In the genomic region with DNA sequence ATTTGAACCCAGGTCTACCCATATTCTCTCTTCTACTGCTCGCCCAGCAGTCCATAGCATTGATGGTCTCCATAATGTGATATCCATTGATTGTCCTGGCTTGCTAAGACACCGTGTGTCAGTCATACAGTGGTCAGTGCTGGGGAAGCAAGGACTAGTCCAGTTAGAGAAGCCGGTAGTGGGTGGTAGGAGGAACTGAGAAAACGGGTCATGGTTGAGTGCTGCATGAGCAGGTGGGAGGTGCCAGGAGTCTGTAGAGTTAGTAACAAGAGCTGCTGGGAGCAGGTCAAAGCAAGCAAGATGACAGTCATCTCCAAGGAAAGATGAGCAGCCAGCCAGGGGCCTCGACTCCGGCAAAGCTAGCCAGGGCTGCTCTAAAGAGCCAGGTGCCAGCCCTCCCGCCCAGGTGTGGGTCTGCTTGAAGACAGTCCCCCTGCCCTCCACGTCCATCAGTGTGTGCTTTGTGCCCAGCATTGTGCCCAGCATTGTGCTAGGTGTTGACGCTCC, we compare ENCODE assay signal across 8 cellular contexts. TPM values are rescaled to one million over a fixed set of nuclear protein-coding genes. Genes with fewer than 3 reads are reported as not detected.
DNase-seq lines count a peak whose midpoint lies in the region; ATAC-seq and TF ChIP-seq lines count a peak whose summit lies in the region.

No MANE protein-coding gene starts in this region.

- H3K4me3 ChIP-seq in breast epithelium, result no peak overlapping the region
- no peak overlapping the region for H3K4me3 ChIP-seq in right cardiac atrium (ENCODE audit: low read length)

- H3K4me1 ChIP-seq in breast epithelium (no peaks in the 10 kb centered on the region), right cardiac atrium (ENCODE audit: control insufficient read depth, insufficient read depth, low read length) (peaks cover 4% of the 10 kb centered on the region)

- no peak for TF ChIP-seq POLR2A in breast epithelium (IDR thresholded peaks at IDR 0.05)

- BruUV-seq in MCF 10A (replicated peaks; lab: Mats Ljungman, UMichigan), result no TSS peak

- no peaks in the 10 kb centered on the region for H3K27me3 ChIP-seq in breast epithelium
- H3K27me3 ChIP-seq in right cardiac atrium (ENCODE audit: control insufficient read depth, insufficient read depth), result no peaks in the 10 kb centered on the region

- ATAC-seq in HG02840 (IDR thresholded peaks at IDR 0.05; ENCODE audit: low FRiP score, unreplicated experiment) (peak; percentile 61), right cardiac atrium (peak; percentile 38 to 40)

- intact Hi-C loops in breast epithelium (cut with DNase I; ENCODE audit: low total_unique reads) (no loop called here), MCF 10A (cut with micrococcal nuclease) (no loop called here), right cardiac atrium (cut with DNase I) (no loop called here), posterior cingulate gyrus (cut with DNase I) (no loop called here)

- no peaks in the 10 kb centered on the region for H3K9me3 Mint-ChIP-seq in MCF 10A (ENCODE audit: unreplicated experiment)

- no peaks in the 10 kb centered on the region for H3K27me3 Mint-ChIP-seq in MCF 10A (ENCODE audit: insufficient read depth, unreplicated experiment)

- no peak overlapping the region for H3K4me3 Mint-ChIP-seq in MCF 10A (ENCODE audit: unreplicated experiment)

- H3K4me1 Mint-ChIP-seq in MCF 10A (ENCODE audit: insufficient read depth, unreplicated experiment), result peaks cover 21% of the 10 kb centered on the region

- H3K9me3 ChIP-seq in breast epithelium, result no peaks in the 10 kb centered on the region
- no peaks in the 10 kb centered on the region for H3K9me3 ChIP-seq in right cardiac atrium (ENCODE audit: control insufficient read depth, low read length)

- peak overlapping the region; percentile 33 to 62 for H3K27ac ChIP-seq in breast epithelium
- H3K27ac ChIP-seq in right cardiac atrium (ENCODE audit: low read length), result no peak overlapping the region

- no peaks in the 10 kb centered on the region for H3K36me3 ChIP-seq in breast epithelium

- CTCF ChIA-PET in MCF 10A (lab: Yijun Ruan, JAX), result interaction anchor here (1.0 to 2.8 kb wide), 5 partner anchors 8 to 135 kb away, joined by 3 to 22 read pairs (median 4); no protein-coding TSS in a partner anchor

- POLR2A ChIA-PET in MCF 10A (lab: Yijun Ruan, JAX), result interaction anchor here (0.8 to 3.9 kb wide), 5 partner anchors 13 to 43 kb away, joined by 3 to 26 read pairs (median 3); partner anchors contain the start of gene USP3

- 89% methylated on average over 9 of the region's 9 CpGs for whole genome bisulfite sequencing in right cardiac atrium

- TF ChIP-seq CTCF in breast epithelium (IDR thresholded peaks at IDR 0.05), result no peak
- no peak for TF ChIP-seq CTCF in MCF 10A (IDR thresholded peaks at IDR 0.05; ENCODE audit: unreplicated experiment)

- H3K36me3 Mint-ChIP-seq in MCF 10A (ENCODE audit: insufficient read depth, unreplicated experiment), result peaks cover 5% of the 10 kb centered on the region

- H3K27ac Mint-ChIP-seq in MCF 10A (ENCODE audit: low read depth, unreplicated experiment), result no peak overlapping the region

- DNase-seq in breast epithelium (ENCODE audit: low spot score in 2 of 2) (no peak), MCF 10A (ENCODE audit: unreplicated experiment) (no peak), NCI-H446 treated with DMSO at 0.1 percent for 48 hours (lab: John Stamatoyannopoulos, UW) (peak; percentile 4), right cardiac atrium (no peak), NCI-H1417 treated with DMSO at 0.1 percent for 48 hours (lab: John Stamatoyannopoulos, UW) (no peak), posterior cingulate gyrus (no peak), D341Med (ENCODE audit: low spot score) (no peak)

RNA-seq across cellular contexts. Expression of gene USP3, which starts 29.5 kb away (rescaled TPM):
- total RNA-seq in breast epithelium (10 to 100 TPM; 70.4 to 88.7 (median 76.7) TPM), MCF 10A (2022) (59.0 and 70.2 TPM in 2 replicates), right cardiac atrium (10 to 100 TPM; 17.6 to 26.0 (median 21.2) TPM)
- polyA plus RNA-seq in right cardiac atrium, result 7.8 TPM
